8 cellular contexts compared by ENCODE assay signal in the genomic region with DNA sequence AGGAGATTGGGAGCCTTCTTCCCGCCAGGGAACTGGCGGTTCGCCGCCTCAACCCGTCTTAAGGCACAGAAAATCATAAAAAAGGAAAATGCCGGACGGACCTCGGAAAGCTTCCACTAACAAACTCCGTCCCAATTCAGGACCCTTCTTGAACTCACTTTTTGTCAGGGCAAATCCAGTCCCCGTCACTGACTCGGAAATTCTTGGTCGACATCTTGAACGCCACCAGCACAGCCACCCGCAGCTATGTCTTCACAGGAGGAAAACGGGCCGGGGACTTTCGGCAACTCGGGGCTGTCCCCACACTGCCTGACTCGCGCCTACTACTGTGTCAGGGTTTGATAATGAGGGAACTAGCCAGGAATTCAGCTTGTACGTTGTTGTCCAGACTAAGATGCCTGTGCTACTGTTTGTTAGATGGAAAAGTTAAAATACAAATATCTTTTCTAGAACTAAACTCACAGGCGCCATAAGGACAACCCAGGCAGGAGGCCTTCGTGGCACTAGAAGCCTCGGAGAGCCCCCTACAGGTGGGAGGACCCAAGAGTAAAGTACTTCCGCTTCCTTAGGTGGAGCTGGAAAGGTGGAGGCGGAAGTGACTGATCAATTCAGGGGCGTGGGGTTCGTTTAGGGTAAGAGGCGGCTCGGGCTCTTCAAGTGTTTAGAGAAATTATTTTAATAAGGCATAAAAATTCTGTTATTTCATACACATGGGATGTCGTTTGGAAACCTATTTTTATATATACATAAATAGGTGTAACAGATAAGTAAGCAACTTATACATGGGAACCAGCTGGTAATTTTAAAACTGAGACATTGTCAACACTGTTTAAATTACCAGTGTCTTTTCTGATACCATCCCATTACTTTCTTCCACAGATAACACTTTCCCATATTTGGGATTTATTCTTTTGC. TPM values are rescaled to one million over a fixed set of nuclear protein-coding genes. Genes with fewer than 3 reads are reported as not detected.
DNase-seq lines count a peak whose midpoint lies in the region; ATAC-seq, FAIRE-seq and TF ChIP-seq lines count a peak whose summit lies in the region.

A gene with protein sequence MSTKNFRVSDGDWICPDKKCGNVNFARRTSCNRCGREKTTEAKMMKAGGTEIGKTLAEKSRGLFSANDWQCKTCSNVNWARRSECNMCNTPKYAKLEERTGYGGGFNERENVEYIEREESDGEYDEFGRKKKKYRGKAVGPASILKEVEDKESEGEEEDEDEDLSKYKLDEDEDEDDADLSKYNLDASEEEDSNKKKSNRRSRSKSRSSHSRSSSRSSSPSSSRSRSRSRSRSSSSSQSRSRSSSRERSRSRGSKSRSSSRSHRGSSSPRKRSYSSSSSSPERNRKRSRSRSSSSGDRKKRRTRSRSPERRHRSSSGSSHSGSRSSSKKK (minus strand): TSS at position 254 of the 915 bp plus-strand sequence. CDS start 40 bp downstream, at position 214.

- peak within 1 kb of the TSS; percentile 82 for H3K4me3 ChIP-seq in HAP-1
- peak within 1 kb of the TSS; percentile 94 for H3K4me3 ChIP-seq in MM.1S (ENCODE audit: low read length)
- H3K4me3 ChIP-seq in neuron (ENCODE audit: low read length): peak within 1 kb of the TSS; percentile 96

- H3K27ac ChIP-seq in MM.1S (ENCODE audit: low read length) (peak within 1 kb of the TSS; percentile 80), foreskin keratinocyte (peak within 1 kb of the TSS; percentile 99)

- 0 out of 2 replicates have a peak, but pooled peaks cover 3% of the 10 kb centered on the region for H3F3A ChIP-seq in MM.1S (ENCODE audit: insufficient read depth, low read length)

- H3K27me3 ChIP-seq in HAP-1 (ENCODE audit: low read depth) (no peaks in the 10 kb centered on the region), MM.1S (replicated peaks; ENCODE audit: insufficient read depth, low read length) (no peaks in the 10 kb centered on the region), foreskin keratinocyte (no peaks in the 10 kb centered on the region), neuron (ENCODE audit: insufficient read depth, low read length) (no peaks in the 10 kb centered on the region)

- H2AFZ ChIP-seq in MM.1S (ENCODE audit: low read length) (peak within 1 kb of the TSS; percentile 87), neuron (ENCODE audit: low read depth, low read length) (peak within 1 kb of the TSS; percentile 64)

- peak within 1 kb of the TSS; percentile 85 for H3K4me2 ChIP-seq in MM.1S (ENCODE audit: low read depth, low read length)

- H4K20me1 ChIP-seq in MM.1S (ENCODE audit: insufficient read depth, low read length): peaks cover 4% of the 10 kb centered on the region; the same call in 1 of the 2 replicates

- FAIRE-seq in G401.6 (lab: Jason Lieb, UNC): peak; percentile 99

- H3K4me1 ChIP-seq in HAP-1 (peaks cover 14% of the 10 kb centered on the region), MM.1S (ENCODE audit: low read length) (peaks cover 15% of the 10 kb centered on the region), foreskin keratinocyte (no peaks in the 10 kb centered on the region), neuron (ENCODE audit: insufficient read depth, low read length) (peaks cover 18% of the 10 kb centered on the region)

- H3K79me2 ChIP-seq in MM.1S (ENCODE audit: low read length): peaks cover 49% of the 10 kb centered on the region

- peaks cover 27% of the 10 kb centered on the region for H3K36me3 ChIP-seq in HAP-1 (replicated peaks)
- H3K36me3 ChIP-seq in MM.1S (replicated peaks; ENCODE audit: insufficient read depth, low read length): peaks cover 22% of the 10 kb centered on the region; the same call in 1 of the 2 replicates
- peaks cover 23% of the 10 kb centered on the region for H3K36me3 ChIP-seq in neuron (ENCODE audit: insufficient read depth, low read length)

- H3K9me3 ChIP-seq in HAP-1 (no peaks in the 10 kb centered on the region), MM.1S (replicated peaks; ENCODE audit: insufficient read depth, low read length) (no peaks in the 10 kb centered on the region), neuron (ENCODE audit: low read length) (no peaks in the 10 kb centered on the region)

- peak within 1 kb of the TSS; percentile 95 for H3K9ac ChIP-seq in MM.1S (ENCODE audit: low read length)

- H3K9me2 ChIP-seq in MM.1S (replicated peaks; ENCODE audit: insufficient read depth, low read length): no peaks in the 10 kb centered on the region

- ATAC-seq in foreskin keratinocyte: peak; percentile 98

- peak; percentile 94 to 95 for DNase-seq in HAP-1 (ENCODE audit: low spot score in 2 of 2)
- peak; percentile 97 for DNase-seq in MM.1S
- peak; percentile 96 for DNase-seq in SIG-M5 treated with dmso at 0.1 percent for 504 hours (lab: John Stamatoyannopoulos, UW; ENCODE audit: unreplicated experiment)
- DNase-seq in activated gamma-delta T cell treated with anti-CD3 and anti-CD28 coated beads, Interleukin-2, amount 50 U/mL, for 16 hours (ENCODE audit: low read depth): peak; percentile 86
- peak; percentile 88 to 93 for DNase-seq in foreskin keratinocyte

- TF ChIP-seq CTCF in MM.1S (IDR thresholded peaks at IDR 0.05; ENCODE audit: low read length) (peak; percentile 70), foreskin keratinocyte (conservative IDR thresholded peaks at IDR 0.05) (peak; percentile 93), subcutaneous adipose tissue (IDR thresholded peaks at IDR 0.05; ENCODE audit: low read depth) (no peak)

- in situ Hi-C loops in HAP-1 (cut with MboI; ENCODE audit: low sequenced_read_pairs): no loop called here

RNA-seq across cellular contexts. Expression of the gene that starts here (rescaled TPM):
- total RNA-seq in foreskin keratinocyte (36.6 and 38.3 TPM in 2 replicates), subcutaneous adipose tissue (10 to 100 TPM; 62.5 to 97.7 (median 72.5) TPM)
- polyA plus RNA-seq in foreskin keratinocyte: 20.8 and 23.4 TPM in 2 replicates

Comparison
In these comparisons a context has a peak if more than half of its experiments do, and no peak if none do; other contexts are left out.
1. Peak in every context shown above with its lines: DNase-seq, ATAC-seq, H3K4me3 ChIP-seq and H3K27ac ChIP-seq.